ENCODE assay signal across 9 cellular contexts in the genomic region with DNA sequence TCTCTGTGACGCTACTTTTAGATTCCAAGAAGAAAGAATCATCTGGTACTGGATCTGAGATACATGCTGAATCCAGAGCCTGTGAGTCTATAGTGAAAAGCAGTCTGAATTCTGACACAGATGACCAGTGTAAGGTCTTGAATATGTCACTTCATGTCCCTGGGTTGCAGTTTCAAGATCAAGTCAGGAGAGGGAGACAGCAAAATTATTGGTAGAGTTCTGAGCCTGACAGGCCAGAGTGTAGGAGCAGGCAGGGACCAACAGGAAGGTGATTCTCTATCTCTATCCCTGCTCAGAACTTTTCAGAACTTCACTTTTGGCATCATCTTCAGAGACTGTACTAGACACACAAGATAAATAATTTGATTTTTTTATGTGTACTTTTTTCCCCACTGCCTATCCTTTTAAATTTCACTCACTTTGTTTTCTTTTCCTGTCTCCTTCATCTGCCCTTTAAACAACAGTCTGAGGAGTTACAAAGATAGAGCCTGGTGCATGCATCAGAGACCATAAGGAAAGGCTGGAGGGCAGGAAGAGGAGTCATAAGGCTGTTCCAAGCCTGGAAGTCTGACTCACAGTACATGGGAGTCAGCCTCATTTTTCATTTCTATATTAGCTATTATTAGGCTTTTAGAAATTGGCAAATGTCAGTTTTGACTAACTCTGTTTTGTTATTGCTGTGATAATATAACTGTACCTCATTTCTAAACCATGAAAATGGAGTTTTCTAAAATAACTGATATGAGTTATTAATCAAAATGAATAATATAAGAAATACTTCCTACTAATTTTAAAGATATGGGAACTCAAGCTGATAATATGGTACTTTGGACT.
DNase-seq lines count a peak whose midpoint lies in the region; ATAC-seq and TF ChIP-seq lines count a peak whose summit lies in the region.
"Had no signal": no experiment of that assay in that cellular context is flagged by ENCODE, and none has a peak within 500 bp of the region (broad histone marks: within the 10 kb centered on the region; RNA-seq: fewer than 3 reads in every experiment).

No MANE protein-coding gene starts in this region.

- no peaks in the 10 kb centered on the region for H3K9me2 ChIP-seq in hepatocyte (replicated peaks; ENCODE audit: insufficient read depth)

- no peaks in the 10 kb centered on the region for H3K9me3 Mint-ChIP-seq in activated CD4-positive, alpha-beta T cell treated with anti-CD3 and anti-CD28 coated beads for 36 hours (ENCODE audit: low read depth)

- no peaks in the 10 kb centered on the region for H3K4me1 Mint-ChIP-seq in activated CD4-positive, alpha-beta T cell treated with anti-CD3 and anti-CD28 coated beads for 36 hours

- H2AFZ ChIP-seq in hepatocyte, result no peak overlapping the region

- H3K27ac Mint-ChIP-seq in activated CD4-positive, alpha-beta T cell treated with anti-CD3 and anti-CD28 coated beads for 36 hours, result no peak overlapping the region

- H3K4me3 Mint-ChIP-seq in activated CD4-positive, alpha-beta T cell treated with anti-CD3 and anti-CD28 coated beads for 36 hours, result no peak overlapping the region

- TF ChIP-seq CTCF in RWPE1 (conservative IDR thresholded peaks at IDR 0.05; ENCODE audit: low read depth) (no peak), hepatocyte (IDR thresholded peaks at IDR 0.05; ENCODE audit: poor library complexity) (peak; percentile 39)

- no peak overlapping the region for H3K4me2 ChIP-seq in hepatocyte

- H3K4me1 ChIP-seq in hepatocyte (ENCODE audit: insufficient read depth), result no peaks in the 10 kb centered on the region

- H3K4me3 ChIP-seq in hepatocyte, result no peak overlapping the region
- H3K4me3 ChIP-seq: skin epidermis had no signal

- intact Hi-C loops in activated CD4-positive, alpha-beta T cell treated with anti-CD3 and anti-CD28 coated beads for 36 hours (cut with DNase I, micrococcal nuclease), result no loop called here

- H3K79me2 ChIP-seq in hepatocyte, result no peaks in the 10 kb centered on the region

- CTCF ChIA-PET in RWPE1 (lab: Yijun Ruan, JAX), result no interaction called here
- CTCF ChIA-PET in activated CD4-positive, alpha-beta T cell treated with anti-CD3 and anti-CD28 coated beads for 36 hours (lab: Charles Lee), result no interaction called here

- POLR2A ChIA-PET in RWPE1 (lab: Yijun Ruan, JAX; ENCODE audit: low non-redundant PET), result no interaction called here
- POLR2A ChIA-PET in activated CD4-positive, alpha-beta T cell treated with anti-CD3 and anti-CD28 coated beads for 36 hours (lab: Charles Lee), result no interaction called here

- H3K27ac ChIP-seq in RWPE1 (no peak overlapping the region), hepatocyte (no peak overlapping the region)
- H3K27ac ChIP-seq: skin epidermis had no signal

- H3K9me3 ChIP-seq in hepatocyte (ENCODE audit: low read depth), result no peaks in the 10 kb centered on the region

- H3K36me3 ChIP-seq in hepatocyte (replicated peaks; ENCODE audit: insufficient read depth, low read depth), result no peaks in the 10 kb centered on the region

- H4K20me1 ChIP-seq in hepatocyte (ENCODE audit: insufficient read depth, poor library complexity, severe bottlenecking), result no peaks in the 10 kb centered on the region

- H3K27me3 Mint-ChIP-seq in activated CD4-positive, alpha-beta T cell treated with anti-CD3 and anti-CD28 coated beads for 36 hours, result no peaks in the 10 kb centered on the region

- no peaks in the 10 kb centered on the region for H3K36me3 Mint-ChIP-seq in activated CD4-positive, alpha-beta T cell treated with anti-CD3 and anti-CD28 coated beads for 36 hours (ENCODE audit: low read depth)

- 77% methylated on average over 1 of the region's 1 CpG for WGBS in hepatocyte (ENCODE audit: low lambda C conversion rate, missing lambda C conversion rate)

- DNase-seq in NCI-H1092 treated with DMSO at 0.1 percent for 48 hours (lab: John Stamatoyannopoulos, UW) (peak; percentile 10), NCI-H1092 (lab: John Stamatoyannopoulos, UW) (no peak), RWPE1 (ENCODE audit: low spot score) (peak; percentile 16), hepatocyte (ENCODE audit: low spot score) (peak; percentile 54), NCI-H446 treated with DMSO at 0.1 percent for 48 hours (lab: John Stamatoyannopoulos, UW) (no peak), NCI-H146 (lab: John Stamatoyannopoulos, UW) (no peak)
- DNase-seq in activated CD4-positive, alpha-beta T cell treated with anti-CD3 and anti-CD28 coated beads for 36 hours, result no peak

- no peaks in the 10 kb centered on the region for H3K27me3 ChIP-seq in hepatocyte

- peak; percentile 46 for ATAC-seq in HG03108 (IDR thresholded peaks at IDR 0.05; ENCODE audit: unreplicated experiment)
- ATAC-seq in activated CD4-positive, alpha-beta T cell treated with anti-CD3 and anti-CD28 coated beads for 36 hours, result no peak

Comparison
In these comparisons a context has a peak if more than half of its experiments do, and no peak if none do; other contexts are left out.
1. DNase-seq: peak in NCI-H1092 treated with DMSO at 0.1 percent for 48 hours (single experiment), RWPE1 (single experiment) and hepatocyte (single experiment); none in NCI-H1092 (single experiment), NCI-H446 treated with DMSO at 0.1 percent for 48 hours (single experiment), activated CD4-positive, alpha-beta T cell treated with anti-CD3 and anti-CD28 coated beads for 36 hours (single experiment) and NCI-H146 (single experiment).